In genomic region chr9:14139287-14139686, GRCh38 we compare ENCODE assay signal across 20 cellular contexts.
DNase-seq lines count a peak whose midpoint lies in the region; ATAC-seq, FAIRE-seq and TF ChIP-seq lines count a peak whose summit lies in the region.
"Had no signal": no experiment of that assay in that cellular context is flagged by ENCODE, and none has a peak within 500 bp of the region (broad histone marks: within the 10 kb centered on the region; RNA-seq: fewer than 3 reads in every experiment).

No MANE protein-coding gene starts in this region.

- BruUV-seq in K562 (replicated peaks; lab: Mats Ljungman, UMichigan), result no TSS peak

- H3K36me3 ChIP-seq in K562 (ENCODE audit: control insufficient read depth, insufficient read depth, low read length) (no peaks in the 10 kb centered on the region), SK-N-SH (replicated peaks in 1 of 2; ENCODE audit: control insufficient read depth in 1 of 2, insufficient read depth in 2 of 2, low read length in 1 of 2) (peaks cover 11 to 18% of the 10 kb centered on the region in 2 experiments)
- H3K36me3 ChIP-seq: HAP-1 had no signal

- in situ Hi-C loops in K562 (cut with MboI), result no loop called here

- H3K9ac ChIP-seq in K562 (ENCODE audit: insufficient read depth in 1 of 2, low read depth in 2 of 2, low read length in 2 of 2) (no peak overlapping the region), SK-N-SH (no peak overlapping the region)

- H3K27ac Mint-ChIP-seq in activated CD4-positive, alpha-beta memory T cell treated with anti-CD3 and anti-CD28 coated beads, Interleukin-2, amount 10 ng/mL, durations not matched to agents 7 days and 5 days, result no peak overlapping the region
- H3K27ac Mint-ChIP-seq: CD4-positive, alpha-beta memory T cell; HFFc6 had no signal

- H3F3A ChIP-seq in SK-N-SH (replicated peaks; ENCODE audit: insufficient read depth), result no peaks in the 10 kb centered on the region

- CTCF ChIA-PET in K562 (lab: Yijun Ruan, JAX; ENCODE audit: low intra/inter-chr PET ratio), result no interaction called here
- CTCF ChIA-PET in SK-N-SH (lab: Yijun Ruan, JAX), result interaction anchor here (1.2 kb wide), 1 partner anchor 22 kb away, joined by 3 read pairs; no protein-coding TSS in a partner anchor
- CTCF ChIA-PET in activated CD4-positive, alpha-beta memory T cell treated with anti-CD3 and anti-CD28 coated beads, Interleukin-2, amount 10 ng/mL, durations not matched to agents 7 days and 5 days (lab: Charles Lee), result no interaction called here

- no peak for TF ChIP-seq CTCF in K562 (IDR thresholded peaks at IDR 0.05 in 2 of 3, conservative IDR thresholded peaks at IDR 0.05 in 1 of 3; ENCODE audit: insufficient read depth in 2 of 3, low read depth in 1 of 3, low read length in 3 of 3)
- TF ChIP-seq CTCF in SK-N-SH (IDR thresholded peaks at IDR 0.05), result no peak

- H3K27ac ChIP-seq in K562 (ENCODE audit: extremely low read depth, low read depth, low read length) (no peak overlapping the region), SK-N-SH (ENCODE audit: low read depth in 2 of 2, low read length in 1 of 2) (no peak overlapping the region)
- H3K27ac ChIP-seq: A549 had no signal

- no peak for TF ChIP-seq POLR2A in K562 (conservative IDR thresholded peaks at IDR 0.05)

- H3K4me1 ChIP-seq in K562 (replicated peaks in 1 of 2; ENCODE audit: control insufficient read depth in 2 of 2, insufficient read depth in 2 of 2, low read length in 2 of 2), result no peaks in the 10 kb centered on the region
- peaks cover 0 to 9% of the 10 kb centered on the region in 2 experiments; a peak in 2 of 4 replicates for H3K4me1 ChIP-seq in SK-N-SH (ENCODE audit: control insufficient read depth in 1 of 2, insufficient read depth in 2 of 2, low read depth in 1 of 2, low read length in 1 of 2)
- H3K4me1 ChIP-seq: A549 had no signal

- intact Hi-C loops in K562 (cut with micrococcal nuclease), result no loop called here

- no peak for DNase-seq in GM19239 (ENCODE audit: insufficient read length, low spot score)
- DNase-seq in OCI-M1 (lab: John Stamatoyannopoulos, UW), result peak; percentile 25
- DNase-seq in K562 (ENCODE audit: extremely low read depth in 1 of 4, low spot score in 3 of 4), result no peak
- DNase-seq in stimulated activated CD4-positive, alpha-beta T cell treated with anti-CD3 and anti-CD28 coated beads, Interleukin-4, amount 100 ng/mL, for 4 hours, result no peak
- no peak for DNase-seq in SK-N-SH
- DNase-seq in SKM-1 (lab: John Stamatoyannopoulos, UW; ENCODE audit: unreplicated experiment), result no peak
- no peak for DNase-seq in activated CD4-positive, alpha-beta memory T cell treated with anti-CD3 and anti-CD28 coated beads, Interleukin-2, amount 10 ng/mL, durations not matched to agents 7 days and 5 days
- DNase-seq: 8988T; C1 segment of cervical spinal cord; CD4-positive, alpha-beta memory T cell; COR-L47; DMS153; DND-41; GOT3; HFFc6 had no signal

- POLR2A ChIA-PET in K562 (lab: Yijun Ruan, JAX), result no interaction called here
- POLR2A ChIA-PET in SK-N-SH (lab: Yijun Ruan, JAX), result no interaction called here
- POLR2A ChIA-PET in activated CD4-positive, alpha-beta memory T cell treated with anti-CD3 and anti-CD28 coated beads, Interleukin-2, amount 10 ng/mL, durations not matched to agents 7 days and 5 days (lab: Charles Lee), result no interaction called here

- H3K27me3 ChIP-seq in K562 (ENCODE audit: control insufficient read depth in 2 of 2, insufficient read depth in 2 of 2, low read length in 2 of 2), result no peaks in the 10 kb centered on the region
- no peaks in the 10 kb centered on the region for H3K27me3 ChIP-seq in SK-N-SH (ENCODE audit: insufficient read depth)

- TF ChIP-seq RAD21 in K562 (CRISPR knock-in tag; conservative IDR thresholded peaks at IDR 0.05 in 1 of 2, IDR thresholded peaks at IDR 0.05 in 1 of 2) (no peak), SK-N-SH (IDR thresholded peaks at IDR 0.05; ENCODE audit: low read length) (no peak)

- H3K27me3 Mint-ChIP-seq in activated CD4-positive, alpha-beta memory T cell treated with anti-CD3 and anti-CD28 coated beads, Interleukin-2, amount 10 ng/mL, durations not matched to agents 7 days and 5 days, result no peaks in the 10 kb centered on the region
- H3K27me3 Mint-ChIP-seq: CD4-positive, alpha-beta memory T cell had no signal

- H3K4me3 ChIP-seq in K562 (no peak overlapping the region), SK-N-SH (ENCODE audit: low read depth in 2 of 2, low read length in 1 of 2) (no peak overlapping the region)
- H3K4me3 ChIP-seq: A549, HAP-1 had no signal

- no peaks in the 10 kb centered on the region for H3K79me2 ChIP-seq in K562 (ENCODE audit: control insufficient read depth, insufficient read depth, low read length)
- H3K79me2 ChIP-seq in SK-N-SH (ENCODE audit: insufficient read depth), result no peaks in the 10 kb centered on the region

- H2AFZ ChIP-seq in K562 (ENCODE audit: low read depth, low read length) (no peak overlapping the region), SK-N-SH (ENCODE audit: low read depth) (no peak overlapping the region)

- H3K4me2 ChIP-seq in K562 (ENCODE audit: insufficient read depth, low read length), result no peak overlapping the region
- H3K4me2 ChIP-seq in SK-N-SH, result no peak overlapping the region
- H3K4me2 ChIP-seq: A549 had no signal

- FAIRE-seq in GM19239 (lab: Jason Lieb, UNC) (peak; percentile 44), K562 (lab: Jason Lieb, UNC) (no peak)
- FAIRE-seq: A549, G401.6, GM18507, H54 had no signal

- H3K9me1 ChIP-seq in K562 (ENCODE audit: control insufficient read depth, insufficient read depth, low read length), result no peaks in the 10 kb centered on the region

- no peak overlapping the region for H3K4me3 Mint-ChIP-seq in activated CD4-positive, alpha-beta memory T cell treated with anti-CD3 and anti-CD28 coated beads, Interleukin-2, amount 10 ng/mL, durations not matched to agents 7 days and 5 days
- H3K4me3 Mint-ChIP-seq: CD4-positive, alpha-beta memory T cell; HFFc6 had no signal

- TF ChIP-seq EP300 in K562 (IDR thresholded peaks at IDR 0.05; ENCODE audit: low read length) (no peak), SK-N-SH (IDR thresholded peaks at IDR 0.05; ENCODE audit: borderline replicate concordance in 1 of 2, low read depth in 1 of 2, low read length in 1 of 2) (no peak)

- H3K36me3 Mint-ChIP-seq in activated CD4-positive, alpha-beta memory T cell treated with anti-CD3 and anti-CD28 coated beads, Interleukin-2, amount 10 ng/mL, durations not matched to agents 7 days and 5 days (ENCODE audit: low read depth), result no peaks in the 10 kb centered on the region
- H3K36me3 Mint-ChIP-seq: CD4-positive, alpha-beta memory T cell had no signal

- no peaks in the 10 kb centered on the region for H3K4me1 Mint-ChIP-seq in activated CD4-positive, alpha-beta memory T cell treated with anti-CD3 and anti-CD28 coated beads, Interleukin-2, amount 10 ng/mL, durations not matched to agents 7 days and 5 days
- H3K4me1 Mint-ChIP-seq: CD4-positive, alpha-beta memory T cell had no signal

- H3K9me3 Mint-ChIP-seq in activated CD4-positive, alpha-beta memory T cell treated with anti-CD3 and anti-CD28 coated beads, Interleukin-2, amount 10 ng/mL, durations not matched to agents 7 days and 5 days, result no peaks in the 10 kb centered on the region
- H3K9me3 Mint-ChIP-seq: HFFc6 had no signal

- H3K9me3 ChIP-seq in K562 (replicated peaks; ENCODE audit: control insufficient read depth, insufficient read depth, low read depth, low read length) (no peaks in the 10 kb centered on the region), SK-N-SH (no peaks in the 10 kb centered on the region)
- H3K9me3 ChIP-seq: A549, HAP-1 had no signal

- 0% methylated on average over 1 of the region's 1 CpG for WGBS in K562 (ENCODE audit: insufficient coverage, low coverage, missing lambda C conversion rate)
- WGBS in SK-N-SH (ENCODE audit: low lambda C conversion rate), result 97% methylated on average over 1 of the region's 1 CpG

- no peaks in the 10 kb centered on the region for H3K9me2 ChIP-seq in SK-N-SH

- H4K20me1 ChIP-seq in K562 (replicated peaks; ENCODE audit: control insufficient read depth, insufficient read depth, low read length) (no peaks in the 10 kb centered on the region), SK-N-SH (ENCODE audit: insufficient read depth) (no peaks in the 10 kb centered on the region)

- ATAC-seq in K562, result no peak
- ATAC-seq: A549 had no signal

TF ChIP-seq in K562, 482 proteins besides CTCF, POLR2A, EP300 and RAD21:
- TF ChIP-seq SPI1 (IDR thresholded peaks at IDR 0.05; ENCODE audit: borderline replicate concordance, low read depth, low read length), result peak; percentile 60; the same call in 1 of the 2 replicates
- TF ChIP-seq TAF15 (IDR thresholded peaks at IDR 0.05; ENCODE audit: low read depth, low read length), result no peak

TF ChIP-seq in SK-N-SH, 30 proteins besides CTCF, POLR2A, EP300 and RAD21 (continues in another document):
- TF ChIP-seq USF1 (IDR thresholded peaks at IDR 0.05; ENCODE audit: borderline replicate concordance, low read depth), result no peak
- TF ChIP-seq GATA2 (CRISPR knock-in tag; IDR thresholded peaks at IDR 0.05), result no peak
- no peak for TF ChIP-seq PBX3 (IDR thresholded peaks at IDR 0.05)
- TF ChIP-seq RXRA (IDR thresholded peaks at IDR 0.05; ENCODE audit: borderline replicate concordance, low read depth), result no peak
- TF ChIP-seq EZH2phosphoT487 (IDR thresholded peaks at IDR 0.05; ENCODE audit: borderline replicate concordance, low read depth), result no peak
- no peak for TF ChIP-seq NRF1 (IDR thresholded peaks at IDR 0.05; ENCODE audit: low read depth, low read length)
- no peak for TF ChIP-seq RCOR1 (IDR thresholded peaks at IDR 0.05; ENCODE audit: low read length)
- no peak for TF ChIP-seq FOXM1 (IDR thresholded peaks at IDR 0.05; ENCODE audit: low read depth)
- no peak for TF ChIP-seq RFX5 (IDR thresholded peaks at IDR 0.05; ENCODE audit: low read length)
- TF ChIP-seq YY1 (IDR thresholded peaks at IDR 0.05; ENCODE audit: low read depth), result no peak
- TF ChIP-seq GABPA (IDR thresholded peaks at IDR 0.05; ENCODE audit: low read depth), result no peak
